1 cellular context compared by ENCODE assay signal in the genomic region with DNA sequence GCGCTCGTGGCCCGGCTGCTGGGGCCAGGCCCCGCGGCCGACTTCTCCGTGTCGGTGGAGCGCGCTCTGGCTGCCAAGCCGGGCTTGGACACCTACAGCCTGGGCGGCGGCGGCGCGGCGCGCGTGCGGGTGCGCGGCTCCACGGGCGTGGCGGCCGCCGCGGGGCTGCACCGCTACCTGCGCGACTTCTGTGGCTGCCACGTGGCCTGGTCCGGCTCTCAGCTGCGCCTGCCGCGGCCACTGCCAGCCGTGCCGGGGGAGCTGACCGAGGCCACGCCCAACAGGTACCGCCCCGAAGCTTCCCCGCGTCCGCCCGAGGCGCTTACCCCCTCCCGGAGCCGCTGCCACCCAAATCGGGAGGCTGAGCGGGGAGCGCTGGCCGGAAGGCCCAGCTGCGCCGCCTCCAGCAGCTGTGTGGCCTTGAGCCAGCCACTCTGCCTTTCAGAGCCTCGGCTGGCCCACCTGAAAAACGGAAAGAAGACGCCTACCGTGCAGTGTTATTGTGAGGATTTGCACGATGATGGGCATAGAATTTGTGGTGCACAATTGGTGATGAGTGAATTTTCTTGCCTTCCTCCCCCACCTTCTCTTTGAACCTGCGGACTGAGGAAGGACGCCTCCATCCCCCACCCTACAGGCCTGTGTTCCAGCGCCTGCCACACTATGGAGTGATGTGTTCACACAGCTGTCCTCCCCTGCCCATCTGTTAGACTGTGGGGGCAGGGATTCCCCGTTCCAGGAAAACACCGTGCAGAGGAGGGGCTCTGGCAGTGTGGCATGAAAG.
A peak's percentile ranks its signal among the peaks of the same experiment; 100 is the strongest.
TF ChIP-seq lines count a peak whose summit lies in the region.

No MANE protein-coding gene starts in this region.

TF ChIP-seq in endothelial cell of umbilical vein, 7 proteins besides CTCF, POLR2A, EP300 and RAD21:
- TF ChIP-seq MYC (IDR thresholded peaks at IDR 0.05; ENCODE audit: low read depth, low read length) = no peak
- TF ChIP-seq, protein P1, sequence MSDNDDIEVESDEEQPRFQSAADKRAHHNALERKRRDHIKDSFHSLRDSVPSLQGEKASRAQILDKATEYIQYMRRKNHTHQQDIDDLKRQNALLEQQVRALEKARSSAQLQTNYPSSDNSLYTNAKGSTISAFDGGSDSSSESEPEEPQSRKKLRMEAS (IDR thresholded peaks at IDR 0.05; ENCODE audit: insufficient read depth, insufficient read length) = peak; percentile 49
